Comparison of ENCODE assay signal across 28 cellular contexts in genomic region chr2:126154256-126154655, GRCh38.
"Had no signal": no experiment of that assay in that cellular context is flagged by ENCODE, and none has a peak within 500 bp of the region (broad histone marks: within the 10 kb centered on the region; RNA-seq: fewer than 3 reads in every experiment).

No MANE protein-coding gene starts in this region.

- ATAC-seq: activated CD8-positive, alpha-beta memory T cell treated with anti-CD3 and anti-CD28 coated beads, Interleukin-2, amount 10 ng/mL, durations not matched to agents 7 days and 5 days; activated naive CD8-positive, alpha-beta T cell treated with anti-CD3 and anti-CD28 coated beads, Interleukin-2, amount 50 U/mL, for 24 hours; body of pancreas; T-cell had no signal

- FAIRE-seq: bronchial epithelial cell, TTC549 had no signal

- DNase-seq: activated B cell treated with CpG ODN at 0.5 μM for 24 hours; activated CD4-positive, alpha-beta T cell treated with anti-CD3 and anti-CD28 coated beads for 1 hour; activated CD4-positive, alpha-beta T cell treated with anti-CD3 and anti-CD28 coated beads, Interleukin-2, amount 10 ng/mL, durations not matched to agents 24 days and 14 days; activated CD4-positive, alpha-beta T cell treated with anti-CD3 and anti-CD28 coated beads, Interleukin-2, amount 50 U/mL, for 48 hours; activated CD8-positive, alpha-beta memory T cell treated with anti-CD3 and anti-CD28 coated beads, Interleukin-2, amount 10 ng/mL, durations not matched to agents 7 days and 5 days; activated effector memory CD4-positive, alpha-beta T cell treated with Interleukin-2 at 50 U/mL for 16 hours; activated naive CD4-positive, alpha-beta T cell; activated naive CD8-positive, alpha-beta T cell treated with anti-CD3 and anti-CD28 coated beads, Interleukin-2, amount 50 U/mL, for 24 hours; activated T-cell treated with anti-CD3 and anti-CD28 coated beads, Interleukin-2, amount 50 U/mL, for 24 hours; amniotic stem cell; body of pancreas; Kasumi-1; KBM-7; NCI-H1092; NCI-H1417; NCI-H2029; NCI-H345; NCI-H510A; NCI-H526 treated with DMSO at 0.1 percent for 48 hours; NCI-H82; SIG-M5; T-cell; T-helper 2 cell; T1000 had no signal

- H3K27ac ChIP-seq: ascending aorta, body of pancreas, SK-N-MC had no signal
